Comparison of ENCODE assay signal across 14 cellular contexts in the genomic region with DNA sequence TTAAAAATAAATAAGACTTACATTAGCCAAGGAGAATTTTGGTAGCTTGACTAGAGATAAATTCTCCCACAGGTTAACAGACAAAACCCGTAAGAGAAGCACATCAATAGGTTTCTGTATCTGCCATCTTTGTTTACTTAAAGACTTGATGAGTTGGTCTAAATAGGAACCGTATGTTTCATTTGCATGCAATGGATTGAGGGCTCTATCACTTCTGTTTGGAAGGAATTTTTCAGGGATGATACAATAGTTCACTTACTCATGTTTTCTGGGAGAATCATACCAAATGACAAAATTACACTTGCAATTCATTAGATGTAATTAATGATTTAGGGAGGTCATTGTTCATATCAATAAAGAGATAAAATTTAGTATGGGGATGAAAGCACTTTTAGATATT.
DNase-seq lines count a peak whose midpoint lies in the region; ATAC-seq and TF ChIP-seq lines count a peak whose summit lies in the region.
"Had no signal": no experiment of that assay in that cellular context is flagged by ENCODE, and none has a peak within 500 bp of the region (broad histone marks: within the 10 kb centered on the region; RNA-seq: fewer than 3 reads in every experiment).

No MANE protein-coding gene starts in this region.

- no peak overlapping the region for H4K8ac ChIP-seq in IMR-90 (ENCODE audit: low read depth in 2 of 2, low read length in 2 of 2)

- POLR2A ChIA-PET in IMR-90 (lab: Charles Lee; ENCODE audit: unreplicated experiment), result no interaction called here
- POLR2A ChIA-PET in activated CD4-positive, alpha-beta memory T cell treated with anti-CD3 and anti-CD28 coated beads, Interleukin-2, amount 10 ng/mL, durations not matched to agents 7 days and 5 days (lab: Charles Lee), result no interaction called here

- in situ Hi-C loops in IMR-90 (cut with MboI; ENCODE audit: low sequenced_read_pairs), result no loop called here

- H3K27me3 ChIP-seq in IMR-90 (ENCODE audit: control insufficient read depth, insufficient read depth, low read length), result no peaks in the 10 kb centered on the region

- H3K9me3 ChIP-seq in IMR-90 (ENCODE audit: control insufficient read depth, insufficient read depth, low read length), result peaks cover 32% of the 10 kb centered on the region

- H3K27ac ChIP-seq in IMR-90 (ENCODE audit: insufficient read depth, low read length), result no peak overlapping the region
- H3K27ac ChIP-seq: A549 had no signal

- TF ChIP-seq CTCF in IMR-90 (conservative IDR thresholded peaks at IDR 0.05; ENCODE audit: low read depth, low read length) (no peak), fibroblast of mammary gland (conservative IDR thresholded peaks at IDR 0.05; ENCODE audit: control insufficient read depth, insufficient read depth, low read depth, low read length) (no peak), lower leg skin (IDR thresholded peaks at IDR 0.05) (no peak)

- H3K79me1 ChIP-seq in IMR-90 (ENCODE audit: low read depth in 1 of 2, low read length in 2 of 2), result no peaks in the 10 kb centered on the region

- H3K18ac ChIP-seq in IMR-90 (ENCODE audit: low read depth, low read length), result no peak overlapping the region

- H2BK15ac ChIP-seq in IMR-90 (ENCODE audit: low read depth, low read length), result no peak overlapping the region

- H3K9ac ChIP-seq in IMR-90 (ENCODE audit: low read depth, low read length), result no peak overlapping the region

- no peak for ATAC-seq in IMR-90 (ENCODE audit: low read depth)
- ATAC-seq: A549 had no signal

- H3K9me3 Mint-ChIP-seq in activated CD4-positive, alpha-beta memory T cell treated with anti-CD3 and anti-CD28 coated beads, Interleukin-2, amount 10 ng/mL, durations not matched to agents 7 days and 5 days, result peaks cover 27% of the 10 kb centered on the region

- H3K27me3 Mint-ChIP-seq in activated CD4-positive, alpha-beta memory T cell treated with anti-CD3 and anti-CD28 coated beads, Interleukin-2, amount 10 ng/mL, durations not matched to agents 7 days and 5 days, result no peaks in the 10 kb centered on the region
- H3K27me3 Mint-ChIP-seq: CD4-positive, alpha-beta T cell; IgD-negative memory B cell had no signal

- no peak for TF ChIP-seq POLR2A in IMR-90 (IDR thresholded peaks at IDR 0.05; ENCODE audit: low read depth, low read length)
- no peak for TF ChIP-seq POLR2A in lower leg skin (IDR thresholded peaks at IDR 0.05)

- CTCF ChIA-PET in IMR-90 (lab: Yijun Ruan, JAX), result no interaction called here
- CTCF ChIA-PET in activated CD4-positive, alpha-beta memory T cell treated with anti-CD3 and anti-CD28 coated beads, Interleukin-2, amount 10 ng/mL, durations not matched to agents 7 days and 5 days (lab: Charles Lee), result no interaction called here

- DNase-seq in EH (ENCODE audit: low read depth), result peak; percentile 68
- peak; percentile 31 for DNase-seq in IMR-90
- DNase-seq in fibroblast of mammary gland (ENCODE audit: low read depth), result peak; percentile 51
- DNase-seq in mesenteric fat pad (ENCODE audit: low spot score), result no peak
- DNase-seq in cerebellum (ENCODE audit: low spot score), result no peak
- no peak for DNase-seq in lower leg skin (ENCODE audit: low spot score in 2 of 2)
- no peak for DNase-seq in activated CD4-positive, alpha-beta memory T cell treated with anti-CD3 and anti-CD28 coated beads, Interleukin-2, amount 10 ng/mL, durations not matched to agents 7 days and 5 days
- DNase-seq: C1 segment of cervical spinal cord; CD4-positive, alpha-beta T cell; DMS79; GF-D8; KG1 had no signal

- H2AFZ ChIP-seq in IMR-90 (replicated peaks; ENCODE audit: low read length, poor library complexity), result no peak overlapping the region

- no peak overlapping the region for H3K27ac Mint-ChIP-seq in activated CD4-positive, alpha-beta memory T cell treated with anti-CD3 and anti-CD28 coated beads, Interleukin-2, amount 10 ng/mL, durations not matched to agents 7 days and 5 days
- H3K27ac Mint-ChIP-seq: CD4-positive, alpha-beta T cell had no signal

- intact Hi-C loops in IMR-90 (cut with micrococcal nuclease) (no loop called here), lower leg skin (cut with DNase I; ENCODE audit: low total_unique reads) (no loop called here)

- H4K5ac ChIP-seq in IMR-90 (ENCODE audit: low read depth, low read length), result no peak overlapping the region

- no peak overlapping the region for H2BK5ac ChIP-seq in IMR-90 (ENCODE audit: low read depth, low read length, poor library complexity, severe bottlenecking)

- dilution Hi-C loops in IMR-90 (cut with HindIII; ENCODE audit: low sequenced_read_pairs, unreplicated experiment), result no loop called here

- no peak overlapping the region for H3K4me3 Mint-ChIP-seq in activated CD4-positive, alpha-beta memory T cell treated with anti-CD3 and anti-CD28 coated beads, Interleukin-2, amount 10 ng/mL, durations not matched to agents 7 days and 5 days
- H3K4me3 Mint-ChIP-seq: CD4-positive, alpha-beta T cell; IgD-negative memory B cell had no signal

- no TSS peak for BruUV-seq in IMR-90 (replicated peaks; lab: Mats Ljungman, UMichigan)

- no CpG with 5 or more reads among the region's 2 CpGs for WGBS in IMR-90 (ENCODE audit: extremely low coverage in 2 of 2, insufficient read length in 1 of 2), 2 experiments
- 70 to 76% methylated on average over 2 of the region's 2 CpGs for WGBS in lower leg skin, 2 donors

- H4K20me1 ChIP-seq in IMR-90 (ENCODE audit: insufficient read depth, low read length), result no peaks in the 10 kb centered on the region

- no peak overlapping the region for H4K91ac ChIP-seq in IMR-90 (ENCODE audit: insufficient read depth, low read depth, low read length)

- H3K4me2 ChIP-seq in IMR-90 (ENCODE audit: low read depth, low read length), result no peak overlapping the region
- H3K4me2 ChIP-seq: A549 had no signal

- no peaks in the 10 kb centered on the region for H3K9me1 ChIP-seq in IMR-90 (ENCODE audit: insufficient read depth, low read length)

- H3K56ac ChIP-seq in IMR-90 (ENCODE audit: extremely low read depth, insufficient read depth, low read length), result no peak overlapping the region

- H3K4me3 ChIP-seq in IMR-90 (ENCODE audit: insufficient read depth, low read depth, low read length) (no peak overlapping the region), fibroblast of mammary gland (ENCODE audit: control insufficient read depth, low read depth, low read length) (no peak overlapping the region), lower leg skin (ENCODE audit: low read depth, poor library complexity, severe bottlenecking) (no peak overlapping the region)
- H3K4me3 ChIP-seq: A549 had no signal

- no peak overlapping the region for H3K23ac ChIP-seq in IMR-90 (ENCODE audit: low read depth, low read length)

- no peak overlapping the region for H2BK20ac ChIP-seq in IMR-90 (ENCODE audit: low read depth, low read length)

- H3K4me1 ChIP-seq in IMR-90 (ENCODE audit: control insufficient read depth, insufficient read depth, low read length), result no peaks in the 10 kb centered on the region; the same call in 1 of the 2 replicates
- H3K4me1 ChIP-seq: A549 had no signal

- H3K36me3 Mint-ChIP-seq in activated CD4-positive, alpha-beta memory T cell treated with anti-CD3 and anti-CD28 coated beads, Interleukin-2, amount 10 ng/mL, durations not matched to agents 7 days and 5 days (ENCODE audit: low read depth), result no peaks in the 10 kb centered on the region
- H3K36me3 Mint-ChIP-seq: IgD-negative memory B cell had no signal

- no peak overlapping the region for H3K14ac ChIP-seq in IMR-90 (replicated peaks; ENCODE audit: low read depth, low read length)

- H3K4ac ChIP-seq in IMR-90 (ENCODE audit: low read depth, low read length), result no peak overlapping the region

- TF ChIP-seq RAD21 in IMR-90 (IDR thresholded peaks at IDR 0.05; ENCODE audit: low read length), result no peak

- H3K36me3 ChIP-seq in IMR-90 (ENCODE audit: control insufficient read depth, insufficient read depth, low read length), result no peaks in the 10 kb centered on the region

- no peaks in the 10 kb centered on the region for H3K4me1 Mint-ChIP-seq in activated CD4-positive, alpha-beta memory T cell treated with anti-CD3 and anti-CD28 coated beads, Interleukin-2, amount 10 ng/mL, durations not matched to agents 7 days and 5 days
- H3K4me1 Mint-ChIP-seq: IgD-negative memory B cell had no signal

- H2AK9ac ChIP-seq in IMR-90 (replicated peaks; ENCODE audit: low read depth, low read length, poor library complexity), result no peak overlapping the region

- no peak overlapping the region for H2BK120ac ChIP-seq in IMR-90 (ENCODE audit: low read depth, low read length)

- no peak overlapping the region for H2AK5ac ChIP-seq in IMR-90 (ENCODE audit: low read depth, low read length)

TF ChIP-seq in IMR-90, 13 proteins besides CTCF, POLR2A, EP300 and RAD21 (continues in another document):
- TF ChIP-seq SMC3 (IDR thresholded peaks at IDR 0.05; ENCODE audit: low read depth, low read length) (no peak), NFE2L2 (IDR thresholded peaks at IDR 0.05; ENCODE audit: low read depth, low read length) (no peak), CEBPB (IDR thresholded peaks at IDR 0.05; ENCODE audit: low read depth, low read length) (no peak), CHD1 (IDR thresholded peaks at IDR 0.05; ENCODE audit: low read depth, low read length) (no peak), RFX5 (IDR thresholded peaks at IDR 0.05; ENCODE audit: low read depth, low read length) (no peak), MAFK (IDR thresholded peaks at IDR 0.05; ENCODE audit: low read depth, low read length) (no peak), FOS (IDR thresholded peaks at IDR 0.05; ENCODE audit: low read depth, low read length) (no peak), MAZ (IDR thresholded peaks at IDR 0.05; ENCODE audit: borderline replicate concordance, low read depth, low read length) (no peak), MXI1 (IDR thresholded peaks at IDR 0.05; ENCODE audit: borderline replicate concordance, low read depth, low read length) (no peak), BHLHE40 (IDR thresholded peaks at IDR 0.05; ENCODE audit: low read depth, low read length) (no peak)
- TF ChIP-seq, protein P1, sequence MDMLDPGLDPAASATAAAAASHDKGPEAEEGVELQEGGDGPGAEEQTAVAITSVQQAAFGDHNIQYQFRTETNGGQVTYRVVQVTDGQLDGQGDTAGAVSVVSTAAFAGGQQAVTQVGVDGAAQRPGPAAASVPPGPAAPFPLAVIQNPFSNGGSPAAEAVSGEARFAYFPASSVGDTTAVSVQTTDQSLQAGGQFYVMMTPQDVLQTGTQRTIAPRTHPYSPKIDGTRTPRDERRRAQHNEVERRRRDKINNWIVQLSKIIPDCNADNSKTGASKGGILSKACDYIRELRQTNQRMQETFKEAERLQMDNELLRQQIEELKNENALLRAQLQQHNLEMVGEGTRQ (IDR thresholded peaks at IDR 0.05; ENCODE audit: low read depth, low read length), result no peak

Comparison
In these comparisons a context has a peak if more than half of its experiments do, and no peak if none do; other contexts are left out.
1. DNase-seq: peak in EH (single experiment), IMR-90 (single experiment) and fibroblast of mammary gland (single experiment); none in mesenteric fat pad (single experiment), cerebellum (single experiment), lower leg skin (0 of 2) and activated CD4-positive, alpha-beta memory T cell treated with anti-CD3 and anti-CD28 coated beads, Interleukin-2, amount 10 ng/mL, durations not matched to agents 7 days and 5 days (single experiment).